In the genomic region with DNA sequence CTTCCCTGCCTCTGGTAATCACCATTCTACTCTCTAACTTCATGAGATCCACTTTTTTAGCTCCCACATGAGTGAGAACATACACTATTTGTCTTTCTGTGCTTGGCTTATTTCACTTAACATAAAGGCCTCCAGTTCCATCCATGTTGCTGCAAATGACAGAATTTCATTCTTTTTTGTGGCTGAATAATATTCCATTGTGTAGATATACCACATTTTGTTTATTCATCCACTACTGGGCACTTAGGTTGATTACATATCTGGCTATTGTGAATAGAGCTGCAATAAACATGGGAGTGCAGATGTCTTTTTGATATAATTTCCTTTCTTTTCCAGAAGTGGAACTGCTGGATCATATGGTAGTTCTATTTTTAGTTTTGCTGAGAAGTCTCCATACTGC, we compare ENCODE assay signal across 8 cellular contexts. TPM values are rescaled to one million over a fixed set of nuclear protein-coding genes. Genes with fewer than 3 reads are reported as not detected.
"Had no signal": no experiment of that assay in that cellular context is flagged by ENCODE, and none has a peak within 500 bp of the region (broad histone marks: within the 10 kb centered on the region; RNA-seq: fewer than 3 reads in every experiment).

No MANE protein-coding gene starts in this region.

- H3K4me1 ChIP-seq: HAP-1 had no signal

- H2AFZ ChIP-seq: GM23248 had no signal

- H3K27ac ChIP-seq: GM23248 had no signal

- H3K9ac ChIP-seq: GM23248 had no signal

- H3K4me3 ChIP-seq: GM23248, HAP-1 had no signal

- ATAC-seq: HCT116 had no signal

- DNase-seq: GM23248, GOT3, H7, IMR-90, KBM-7 had no signal

- H3K36me3 ChIP-seq: HAP-1 had no signal

RNA-seq across cellular contexts. Expression of gene SHOC1, which starts 28.7 kb away (rescaled TPM):
- total RNA-seq: GM23248, H7, HT-29, IMR-90 had no signal
